Comparison of ENCODE assay signal across 10 cellular contexts in the genomic region with DNA sequence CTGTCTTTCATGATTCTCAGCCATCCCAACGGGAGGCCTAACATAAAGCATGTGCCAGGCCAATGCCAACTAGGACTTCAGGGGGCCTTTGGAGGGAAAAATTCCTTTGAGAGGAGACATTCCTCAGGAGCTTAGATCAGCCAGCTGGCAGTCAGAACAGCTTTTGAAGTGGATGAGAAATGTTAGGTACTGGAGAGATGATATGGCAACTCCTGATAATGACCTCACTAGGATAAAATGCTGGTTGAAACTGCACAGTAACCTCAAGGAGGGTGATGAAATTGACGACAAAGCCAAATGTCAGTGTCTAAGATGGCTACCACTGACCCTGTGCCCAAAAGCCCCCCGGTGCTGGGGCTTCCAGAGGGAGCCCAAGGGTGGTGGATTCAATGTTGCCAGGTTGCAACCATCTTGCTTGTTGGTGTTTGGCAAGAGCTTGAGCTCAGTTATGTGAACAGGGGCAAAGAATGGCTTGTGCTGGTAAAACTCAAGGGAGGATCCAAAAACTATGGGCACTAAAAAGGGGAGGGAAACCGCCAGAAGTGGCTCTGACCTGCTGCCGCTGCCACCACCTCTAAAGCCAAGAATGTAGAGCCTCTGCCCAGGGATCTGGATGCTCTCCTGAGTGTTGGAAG.
DNase-seq lines count a peak whose midpoint lies in the region; ATAC-seq and TF ChIP-seq lines count a peak whose summit lies in the region.
"Had no signal": no experiment of that assay in that cellular context is flagged by ENCODE, and none has a peak within 500 bp of the region (broad histone marks: within the 10 kb centered on the region; RNA-seq: fewer than 3 reads in every experiment).

No MANE protein-coding gene starts in this region.

- ATAC-seq in gastroesophageal sphincter (peak; percentile 70), HG02678 (IDR thresholded peaks at IDR 0.05; ENCODE audit: unreplicated experiment) (no peak)
- ATAC-seq: GM12878 had no signal

- WGBS in gastroesophageal sphincter (ENCODE audit: low coverage in 1 of 2), 2 donors = 50 to 58% methylated on average over 2 to 5 of the region's 5 CpGs

- no peaks in the 10 kb centered on the region for H3K27me3 ChIP-seq in gastroesophageal sphincter

- DNase-seq in ELR (ENCODE audit: low read depth) (peak; percentile 96), SK-N-MC (ENCODE audit: low read depth, low spot score) (no peak), retinal pigment epithelial cell (ENCODE audit: low read depth) (peak; percentile 94), midbrain (lab: John Stamatoyannopoulos, UW) (no peak), NOMO-1 treated with DMSO at 0.1 percent for 48 hours (lab: John Stamatoyannopoulos, UW; ENCODE audit: unreplicated experiment) (no peak), NCI-H526 treated with DMSO at 0.1 percent for 48 hours (lab: John Stamatoyannopoulos, UW) (no peak)

- peaks cover 0 to 25% (median 21%) of the 10 kb centered on the region in 3 donors for H3K4me1 ChIP-seq in gastroesophageal sphincter

- no peak for TF ChIP-seq EP300 in gastroesophageal sphincter (IDR thresholded peaks at IDR 0.05)

- TF ChIP-seq POLR2A in gastroesophageal sphincter (IDR thresholded peaks at IDR 0.05) = no peak

- H3K9ac ChIP-seq in SK-N-MC (ENCODE audit: insufficient read length) = peak overlapping the region; percentile 1

- TF ChIP-seq CTCF in gastroesophageal sphincter (IDR thresholded peaks at IDR 0.05) (no peak), retinal pigment epithelial cell (conservative IDR thresholded peaks at IDR 0.05; ENCODE audit: low read depth, low read length) (no peak)

- H3K4me3 ChIP-seq in SK-N-MC (no peak overlapping the region), gastroesophageal sphincter (no peak overlapping the region), retinal pigment epithelial cell (ENCODE audit: low read length) (no peak overlapping the region)
- H3K4me3 ChIP-seq: GM12878, skin epidermis had no signal

- H3K36me3 ChIP-seq in SK-N-MC (ENCODE audit: insufficient read depth, low read length) (no peaks in the 10 kb centered on the region), gastroesophageal sphincter (peaks cover 0 to 38% of the 10 kb centered on the region in 2 donors)

- no peaks in the 10 kb centered on the region for H3K9me3 ChIP-seq in SK-N-MC (ENCODE audit: low read depth, low read length)
- no peaks in the 10 kb centered on the region for H3K9me3 ChIP-seq in gastroesophageal sphincter

- peak overlapping the region; percentile 64 for H3K27ac ChIP-seq in SK-N-MC
- H3K27ac ChIP-seq in gastroesophageal sphincter = peak overlapping the region in 3 of 4 donors; percentile 48 to 82 (median 70)

Comparison
In these comparisons a context has a peak if more than half of its experiments do, and no peak if none do; other contexts are left out.
1. DNase-seq: peak in ELR (single experiment) and retinal pigment epithelial cell (single experiment); none in SK-N-MC (single experiment), midbrain (single experiment), NOMO-1 treated with DMSO at 0.1 percent for 48 hours (single experiment) and NCI-H526 treated with DMSO at 0.1 percent for 48 hours (single experiment).